Comparison of ENCODE assay signal across 12 cellular contexts in genomic region chr3:113002676-113003075, GRCh38. TPM values are rescaled to one million over a fixed set of nuclear protein-coding genes. Genes with fewer than 3 reads are reported as not detected.
DNase-seq lines count a peak whose midpoint lies in the region; ATAC-seq and TF ChIP-seq lines count a peak whose summit lies in the region.
"Had no signal": no experiment of that assay in that cellular context is flagged by ENCODE, and none has a peak within 500 bp of the region (broad histone marks: within the 10 kb centered on the region; RNA-seq: fewer than 3 reads in every experiment).

No MANE protein-coding gene starts in this region.

- H3K36me3 Mint-ChIP-seq in T-helper 2 cell treated with Interferon-gamma antibody and Interleukin-4, amounts not matched to agents 5 μg/mL and 100 μg/mL, for 36 hours (ENCODE audit: low read depth), result peaks cover 72% of the 10 kb centered on the region
- peaks cover 18 to 69% of the 10 kb centered on the region in 2 donors for H3K36me3 Mint-ChIP-seq in activated naive CD4-positive, alpha-beta T cell treated with anti-CD3 and anti-CD28 coated beads, Interleukin-2, amount 50 U/mL, for 72 hours

- peaks cover 47% of the 10 kb centered on the region for H3K4me1 Mint-ChIP-seq in T-helper 2 cell treated with Interferon-gamma antibody and Interleukin-4, amounts not matched to agents 5 μg/mL and 100 μg/mL, for 36 hours (ENCODE audit: low read depth)

- DNase-seq in GM12865 (ENCODE audit: low read depth) (peak; percentile 26), sigmoid colon (no peak), cerebellar nuclear complex (lab: John Stamatoyannopoulos, UW) (no peak), left lobe of liver (ENCODE audit: low spot score) (no peak), prostate gland (ENCODE audit: low spot score) (no peak), HK-2 (ENCODE audit: unreplicated experiment) (no peak)
- peak; percentile 27 for DNase-seq in T-helper 2 cell treated with Interferon-gamma antibody and Interleukin-4, amounts not matched to agents 5 μg/mL and 100 μg/mL, for 36 hours (ENCODE audit: low spot score)
- peak; percentile 41 to 74 for DNase-seq in activated naive CD4-positive, alpha-beta T cell treated with anti-CD3 and anti-CD28 coated beads, Interleukin-2, amount 50 U/mL, for 72 hours (ENCODE audit: low spot score in 2 of 2)
- DNase-seq: central memory CD4-positive, alpha-beta T cell; left cardiac atrium; pancreas had no signal

- H3K36me3 ChIP-seq in sigmoid colon (peaks cover 6 to 70% (median 23%) of the 10 kb centered on the region in 4 donors), prostate gland (peaks cover 0 to 3% of the 10 kb centered on the region in 2 donors)

- no peak overlapping the region for H3K4me3 Mint-ChIP-seq in T-helper 2 cell treated with Interferon-gamma antibody and Interleukin-4, amounts not matched to agents 5 μg/mL and 100 μg/mL, for 36 hours

- H3K27ac ChIP-seq in sigmoid colon (peak overlapping the region in 3 of 4 donors; percentile 25 to 69 (median 46)), prostate gland (no peak overlapping the region)
- H3K27ac ChIP-seq: pancreas, Peyer's patch had no signal

- TF ChIP-seq POLR2A in sigmoid colon (IDR thresholded peaks at IDR 0.05), result no peak
- no peak for TF ChIP-seq POLR2A in prostate gland (IDR thresholded peaks at IDR 0.05)

- H3K9me3 Mint-ChIP-seq in T-helper 2 cell treated with Interferon-gamma antibody and Interleukin-4, amounts not matched to agents 5 μg/mL and 100 μg/mL, for 36 hours, result no peaks in the 10 kb centered on the region
- no peaks in the 10 kb centered on the region for H3K9me3 Mint-ChIP-seq in activated naive CD4-positive, alpha-beta T cell treated with anti-CD3 and anti-CD28 coated beads, Interleukin-2, amount 50 U/mL, for 72 hours

- intact Hi-C loops in sigmoid colon (cut with DNase I) (no loop called here), prostate gland (cut with DNase I) (no loop called here)

- TF ChIP-seq EP300 in sigmoid colon (IDR thresholded peaks at IDR 0.05), result no peak

- peaks cover 0 to 20% (median 11%) of the 10 kb centered on the region in 4 donors for H3K4me1 ChIP-seq in sigmoid colon
- H3K4me1 ChIP-seq in prostate gland (replicated peaks), result no peaks in the 10 kb centered on the region
- H3K4me1 ChIP-seq: pancreas, Peyer's patch had no signal

- H3K27me3 ChIP-seq in sigmoid colon (no peaks in the 10 kb centered on the region), prostate gland (replicated peaks; ENCODE audit: insufficient read depth) (no peaks in the 10 kb centered on the region)
- H3K27me3 ChIP-seq: pancreas, Peyer's patch had no signal

- no peak overlapping the region for H3K4me3 ChIP-seq in GM12865 (ENCODE audit: low read depth, low read length)
- H3K4me3 ChIP-seq in sigmoid colon, result no peak overlapping the region
- H3K4me3 ChIP-seq in prostate gland, result no peak overlapping the region
- H3K4me3 ChIP-seq: pancreas, Peyer's patch had no signal

- no peak for TF ChIP-seq CTCF in GM12865 (IDR thresholded peaks at IDR 0.05; ENCODE audit: insufficient read depth, low read depth, low read length, missing control alignments)
- TF ChIP-seq CTCF in sigmoid colon (IDR thresholded peaks at IDR 0.05), result no peak
- TF ChIP-seq CTCF in prostate gland (IDR thresholded peaks at IDR 0.05), result no peak

- peak overlapping the region; percentile 54 for H3K27ac Mint-ChIP-seq in T-helper 2 cell treated with Interferon-gamma antibody and Interleukin-4, amounts not matched to agents 5 μg/mL and 100 μg/mL, for 36 hours
- H3K27ac Mint-ChIP-seq in activated naive CD4-positive, alpha-beta T cell treated with anti-CD3 and anti-CD28 coated beads, Interleukin-2, amount 50 U/mL, for 72 hours, result peak overlapping the region; percentile 65 to 84

- H3K9me3 ChIP-seq in sigmoid colon, result no peaks in the 10 kb centered on the region
- no peaks in the 10 kb centered on the region for H3K9me3 ChIP-seq in prostate gland
- H3K9me3 ChIP-seq: pancreas, Peyer's patch had no signal

- H3K27me3 Mint-ChIP-seq in T-helper 2 cell treated with Interferon-gamma antibody and Interleukin-4, amounts not matched to agents 5 μg/mL and 100 μg/mL, for 36 hours (ENCODE audit: low read depth), result no peaks in the 10 kb centered on the region

- ATAC-seq in activated naive CD4-positive, alpha-beta T cell treated with anti-CD3 and anti-CD28 coated beads, Interleukin-2, amount 50 U/mL, for 72 hours, result peak; percentile 52 to 89
- ATAC-seq in left lobe of liver, result no peak
- ATAC-seq: left cardiac atrium, pancreas had no signal

RNA-seq across cellular contexts. Expression of gene GTPBP8, which starts 11.9 kb away (rescaled TPM):
- total RNA-seq in activated naive CD4-positive, alpha-beta T cell treated with anti-CD3 and anti-CD28 coated beads, Interleukin-2, amount 50 U/mL, for 72 hours, result 10 to 100 TPM; 21.6 to 30.8 TPM
- total RNA-seq in sigmoid colon (10 to 100 TPM; 20.4 to 38.2 (median 32.8) TPM), left lobe of liver (7.7 TPM), prostate gland (10 to 100 TPM; 12.4 to 18.7 TPM)
- 10 to 100 TPM; 11.3 to 20.6 (median 16.8) TPM for polyA plus RNA-seq in sigmoid colon

RNA-seq across cellular contexts. Expression of gene CD200R1, which starts 27.8 kb away (rescaled TPM):
- 1 to 10 TPM; 2.4 to 3.5 TPM for total RNA-seq in activated naive CD4-positive, alpha-beta T cell treated with anti-CD3 and anti-CD28 coated beads, Interleukin-2, amount 50 U/mL, for 72 hours
- 1 to 10 TPM in 3 of 4 donors, not detected in 1; 1.4 to 5.0 (median 2.5) TPM for total RNA-seq in sigmoid colon
- under 1 TPM; 0.60 to 0.92 (median 0.83) TPM for polyA plus RNA-seq in sigmoid colon
- total RNA-seq in left lobe of liver, result 0.38 TPM
- total RNA-seq in prostate gland, result 1 to 10 TPM in 1 of 2 donors, under 1 TPM in 1; 0.23 to 2.2 TPM

Comparison
In these comparisons a context has a peak if more than half of its experiments do, and no peak if none do; other contexts are left out.
1. DNase-seq: peak in GM12865 (single experiment), T-helper 2 cell treated with Interferon-gamma antibody and Interleukin-4, amounts not matched to agents 5 μg/mL and 100 μg/mL, for 36 hours (single experiment) and activated naive CD4-positive, alpha-beta T cell treated with anti-CD3 and anti-CD28 coated beads, Interleukin-2, amount 50 U/mL, for 72 hours (2 of 2); none in sigmoid colon (single experiment), cerebellar nuclear complex (0 of 2), left lobe of liver (single experiment), prostate gland (single experiment) and HK-2 (single experiment).
2. H3K27ac ChIP-seq: peak in sigmoid colon (3 of 4); none in prostate gland (0 of 2).